In genomic region chr21:44434936-44435635, GRCh38 we compare ENCODE assay signal across 20 cellular contexts. TPM values are rescaled to one million over a fixed set of nuclear protein-coding genes. Genes with fewer than 3 reads are reported as not detected.
DNase-seq lines count a peak whose midpoint lies in the region; ATAC-seq and TF ChIP-seq lines count a peak whose summit lies in the region.
"Had no signal": no experiment of that assay in that cellular context is flagged by ENCODE, and none has a peak within 500 bp of the region (broad histone marks: within the 10 kb centered on the region; RNA-seq: fewer than 3 reads in every experiment).

No MANE protein-coding gene starts in this region.

- no peaks in the 10 kb centered on the region for H3K27me3 Mint-ChIP-seq in activated CD4-positive, alpha-beta T cell treated with anti-CD3 and anti-CD28 coated beads for 36 hours
- no peaks in the 10 kb centered on the region for H3K27me3 Mint-ChIP-seq in CD14-positive monocyte (ENCODE audit: low read depth in 3 of 3)
- H3K27me3 Mint-ChIP-seq: activated naive CD8-positive, alpha-beta T cell treated with anti-CD3 and anti-CD28 coated beads, Interleukin-2, amount 50 U/mL, for 24 hours; B cell; stimulated activated naive B cell treated with anti-CD40 and anti-IgM and Interleukin-4, amounts not matched to agents 10 μg/mL and 1 μg/mL and 100 μg/mL, for 72 hours had no signal

- POLR2A ChIA-PET in activated CD4-positive, alpha-beta T cell treated with anti-CD3 and anti-CD28 coated beads for 36 hours (lab: Charles Lee): no interaction called here

- no peak for TF ChIP-seq CTCF in CD14-positive monocyte (IDR thresholded peaks at IDR 0.05)

- no peak overlapping the region for H3K4me3 Mint-ChIP-seq in activated CD4-positive, alpha-beta T cell treated with anti-CD3 and anti-CD28 coated beads for 36 hours
- no peak overlapping the region for H3K4me3 Mint-ChIP-seq in CD14-positive monocyte
- no peak overlapping the region for H3K4me3 Mint-ChIP-seq in stimulated activated effector memory CD8-positive, alpha-beta T cell treated with anti-CD3 and anti-CD28 coated beads, Interleukin-12 subunit alpha, Interleukin-12 subunit beta, amount 100 ng/mL, for 72 hours
- H3K4me3 Mint-ChIP-seq: activated naive CD8-positive, alpha-beta T cell treated with anti-CD3 and anti-CD28 coated beads, Interleukin-2, amount 50 U/mL, for 24 hours; activated T-cell treated with anti-CD3 and anti-CD28 coated beads, Interleukin-2, amount 50 U/mL, for 4 hours; B cell; stimulated activated naive B cell treated with anti-CD40 and anti-IgM and Interleukin-4, amounts not matched to agents 10 μg/mL and 1 μg/mL and 100 μg/mL, for 72 hours had no signal

- intact Hi-C loops in activated CD4-positive, alpha-beta T cell treated with anti-CD3 and anti-CD28 coated beads for 36 hours (cut with DNase I, micrococcal nuclease): no loop called here
- intact Hi-C loops in CD14-positive monocyte (cut with micrococcal nuclease): no loop called here

- CTCF ChIA-PET in activated CD4-positive, alpha-beta T cell treated with anti-CD3 and anti-CD28 coated beads for 36 hours (lab: Charles Lee): no interaction called here

- no peaks in the 10 kb centered on the region for H3K4me1 Mint-ChIP-seq in activated CD4-positive, alpha-beta T cell treated with anti-CD3 and anti-CD28 coated beads for 36 hours
- H3K4me1 Mint-ChIP-seq in CD14-positive monocyte: no peaks in the 10 kb centered on the region
- peaks cover 6% of the 10 kb centered on the region for H3K4me1 Mint-ChIP-seq in stimulated activated effector memory CD8-positive, alpha-beta T cell treated with anti-CD3 and anti-CD28 coated beads, Interleukin-12 subunit alpha, Interleukin-12 subunit beta, amount 100 ng/mL, for 72 hours
- H3K4me1 Mint-ChIP-seq: activated naive CD8-positive, alpha-beta T cell treated with anti-CD3 and anti-CD28 coated beads, Interleukin-2, amount 50 U/mL, for 24 hours; B cell; stimulated activated naive B cell treated with anti-CD40 and anti-IgM and Interleukin-4, amounts not matched to agents 10 μg/mL and 1 μg/mL and 100 μg/mL, for 72 hours had no signal

- no peaks in the 10 kb centered on the region for H3K36me3 Mint-ChIP-seq in activated CD4-positive, alpha-beta T cell treated with anti-CD3 and anti-CD28 coated beads for 36 hours (ENCODE audit: low read depth)
- peaks cover 70 to 88% of the 10 kb centered on the region in 2 donors for H3K36me3 Mint-ChIP-seq in CD14-positive monocyte
- H3K36me3 Mint-ChIP-seq in stimulated activated effector memory CD8-positive, alpha-beta T cell treated with anti-CD3 and anti-CD28 coated beads, Interleukin-12 subunit alpha, Interleukin-12 subunit beta, amount 100 ng/mL, for 72 hours: no peaks in the 10 kb centered on the region

- DNase-seq in activated CD4-positive, alpha-beta T cell treated with anti-CD3 and anti-CD28 coated beads for 48 hours: peak; percentile 1
- no peak for DNase-seq in activated CD4-positive, alpha-beta T cell treated with anti-CD3 and anti-CD28 coated beads for 36 hours
- DNase-seq in CD14-positive monocyte (ENCODE audit: low spot score) (peak; percentile 43), left lobe of liver (ENCODE audit: low spot score) (peak; percentile 42), anterior cingulate cortex (lab: John Stamatoyannopoulos, UW) (no peak), NCI-H446 (lab: John Stamatoyannopoulos, UW) (no peak), CD1c-positive myeloid dendritic cell (ENCODE audit: extremely low spot score) (no peak)
- DNase-seq in stimulated activated effector memory CD8-positive, alpha-beta T cell treated with anti-CD3 and anti-CD28 coated beads, Interleukin-12 subunit alpha, Interleukin-12 subunit beta, amount 100 ng/mL, for 72 hours (ENCODE audit: low spot score in 2 of 2): no peak
- DNase-seq: activated CD4-positive, alpha-beta T cell treated with anti-CD3 and anti-CD28 coated beads, Interleukin-2, amount 50 U/mL, for 48 hours; activated naive CD8-positive, alpha-beta T cell treated with anti-CD3 and anti-CD28 coated beads, Interleukin-2, amount 50 U/mL, for 24 hours; activated T-cell treated with anti-CD3 and anti-CD28 coated beads, Interleukin-2, amount 50 U/mL, for 4 hours; brain microvascular endothelial cell; cortex of kidney; Kasumi-1; NCI-H1092; NCI-H1930; NCI-H2227 treated with DMSO at 0.1 percent for 48 hours; SJCRH30; stimulated activated naive B cell treated with anti-CD40 and anti-IgM and Interleukin-4, amounts not matched to agents 10 μg/mL and 1 μg/mL and 100 μg/mL, for 72 hours had no signal

- no peak for ATAC-seq in activated CD4-positive, alpha-beta T cell treated with anti-CD3 and anti-CD28 coated beads for 36 hours
- ATAC-seq in left lobe of liver: no peak
- ATAC-seq in stimulated activated effector memory CD8-positive, alpha-beta T cell treated with anti-CD3 and anti-CD28 coated beads, Interleukin-12 subunit alpha, Interleukin-12 subunit beta, amount 100 ng/mL, for 72 hours: no peak
- ATAC-seq: activated naive CD8-positive, alpha-beta T cell treated with anti-CD3 and anti-CD28 coated beads, Interleukin-2, amount 50 U/mL, for 24 hours; activated T-cell treated with anti-CD3 and anti-CD28 coated beads, Interleukin-2, amount 50 U/mL, for 4 hours; stimulated activated naive B cell treated with anti-CD40 and anti-IgM and Interleukin-4, amounts not matched to agents 10 μg/mL and 1 μg/mL and 100 μg/mL, for 72 hours had no signal

- no peak overlapping the region for H3K27ac Mint-ChIP-seq in activated CD4-positive, alpha-beta T cell treated with anti-CD3 and anti-CD28 coated beads for 36 hours
- peak overlapping the region in 2 of 7 donors; percentile 50 to 61 for H3K27ac Mint-ChIP-seq in CD14-positive monocyte
- H3K27ac Mint-ChIP-seq in stimulated activated effector memory CD8-positive, alpha-beta T cell treated with anti-CD3 and anti-CD28 coated beads, Interleukin-12 subunit alpha, Interleukin-12 subunit beta, amount 100 ng/mL, for 72 hours: peak overlapping the region; percentile 26
- H3K27ac Mint-ChIP-seq: activated naive CD8-positive, alpha-beta T cell treated with anti-CD3 and anti-CD28 coated beads, Interleukin-2, amount 50 U/mL, for 24 hours; B cell; stimulated activated naive B cell treated with anti-CD40 and anti-IgM and Interleukin-4, amounts not matched to agents 10 μg/mL and 1 μg/mL and 100 μg/mL, for 72 hours had no signal

- peaks cover 5% of the 10 kb centered on the region for H3K9me3 Mint-ChIP-seq in activated CD4-positive, alpha-beta T cell treated with anti-CD3 and anti-CD28 coated beads for 36 hours (ENCODE audit: low read depth)
- peaks cover 0 to 3% (median 0%) of the 10 kb centered on the region in 7 donors for H3K9me3 Mint-ChIP-seq in CD14-positive monocyte
- H3K9me3 Mint-ChIP-seq in stimulated activated effector memory CD8-positive, alpha-beta T cell treated with anti-CD3 and anti-CD28 coated beads, Interleukin-12 subunit alpha, Interleukin-12 subunit beta, amount 100 ng/mL, for 72 hours: peaks cover 8% of the 10 kb centered on the region

RNA-seq across cellular contexts. Expression of gene LRRC3, which starts 20.2 kb away (rescaled TPM):
- 1 to 10 TPM; 2.7 to 2.9 TPM for total RNA-seq in activated CD4-positive, alpha-beta T cell treated with anti-CD3 and anti-CD28 coated beads for 36 hours
- under 1 TPM; 0.30 to 0.41 TPM for polyA plus RNA-seq in CD14-positive monocyte
- total RNA-seq in left lobe of liver: 22.0 TPM
- total RNA-seq: SJCRH30 had no signal

Comparison
In these comparisons a context has a peak if more than half of its experiments do, and no peak if none do; other contexts are left out.
1. DNase-seq: peak in activated CD4-positive, alpha-beta T cell treated with anti-CD3 and anti-CD28 coated beads for 48 hours (single experiment), CD14-positive monocyte (single experiment) and left lobe of liver (single experiment); none in activated CD4-positive, alpha-beta T cell treated with anti-CD3 and anti-CD28 coated beads for 36 hours (single experiment), stimulated activated effector memory CD8-positive, alpha-beta T cell treated with anti-CD3 and anti-CD28 coated beads, Interleukin-12 subunit alpha, Interleukin-12 subunit beta, amount 100 ng/mL, for 72 hours (0 of 2), anterior cingulate cortex (0 of 58), NCI-H446 (0 of 2) and CD1c-positive myeloid dendritic cell (single experiment).